8 cellular contexts compared by ENCODE assay signal in the genomic region with DNA sequence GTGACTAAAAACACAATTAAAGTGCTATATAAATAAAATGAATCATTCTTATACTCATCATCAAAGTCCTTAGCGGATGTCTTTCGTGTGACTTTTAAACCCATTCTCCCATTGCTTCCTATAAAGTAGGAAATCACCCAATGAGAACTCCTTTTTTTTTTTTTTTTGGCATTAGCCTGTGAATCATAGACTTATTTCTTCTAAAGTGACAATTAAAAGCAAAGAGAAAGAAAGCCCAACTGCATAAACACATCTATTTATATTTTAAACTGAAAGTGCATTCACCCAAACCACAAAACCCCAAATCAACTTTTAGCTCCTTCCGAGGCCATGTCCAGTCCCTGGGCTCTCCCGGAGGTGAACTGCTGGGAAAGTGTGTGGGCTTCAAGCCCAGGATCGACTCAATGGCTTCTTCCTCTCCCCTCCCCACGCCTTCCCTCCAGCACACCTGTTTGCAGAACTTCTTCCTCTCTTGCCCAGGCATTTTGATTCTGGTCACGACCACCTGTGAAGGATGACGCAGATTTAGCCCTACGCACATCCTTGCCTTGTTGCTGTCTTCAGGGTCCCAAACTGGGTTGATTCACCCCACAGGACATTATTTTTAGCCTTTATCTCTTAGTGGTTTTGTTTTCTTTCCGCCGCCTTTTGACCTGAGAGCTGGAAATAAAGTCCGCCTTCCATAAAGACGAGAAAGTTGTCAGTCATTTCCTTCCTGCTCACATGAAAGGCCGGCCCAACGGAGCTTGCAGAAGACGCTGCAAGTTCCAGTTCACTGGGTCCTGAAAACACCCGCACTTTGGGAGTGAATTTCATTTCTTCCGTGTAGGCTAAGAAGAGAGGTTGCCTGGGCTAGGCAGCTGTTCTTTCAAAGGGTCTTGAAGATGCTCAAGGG.
DNase-seq lines count a peak whose midpoint lies in the region; ATAC-seq, FAIRE-seq and TF ChIP-seq lines count a peak whose summit lies in the region.

No MANE protein-coding gene starts in this region.

- peaks cover 13% of the 10 kb centered on the region in 2 donors for H3K27me3 Mint-ChIP-seq in CD4-positive, alpha-beta memory T cell
- H3K27me3 Mint-ChIP-seq in astrocyte (ENCODE audit: low read depth, unreplicated experiment), result no peaks in the 10 kb centered on the region

- H2BK120ac ChIP-seq in mesendoderm (ENCODE audit: low read depth, low read length), result no peak overlapping the region

- H3K27ac Mint-ChIP-seq in CD4-positive, alpha-beta memory T cell, result peak overlapping the region in 5 of 7 donors; percentile 38 to 87 (median 67)
- H3K27ac Mint-ChIP-seq in astrocyte (ENCODE audit: unreplicated experiment), result no peak overlapping the region

- no peak overlapping the region for H3K23ac ChIP-seq in mesendoderm (ENCODE audit: low read length)

- peaks cover 0 to 2% (median 0%) of the 10 kb centered on the region in 8 donors for H3K9me3 Mint-ChIP-seq in CD4-positive, alpha-beta memory T cell
- no peaks in the 10 kb centered on the region for H3K9me3 Mint-ChIP-seq in astrocyte (ENCODE audit: unreplicated experiment)

- TF ChIP-seq CTCF in astrocyte (IDR thresholded peaks at IDR 0.05; ENCODE audit: insufficient read depth, low read depth, low read length), result no peak

- DNase-seq in CD4-positive, alpha-beta memory T cell, result peak; percentile 10 to 49 (median 29)
- DNase-seq in astrocyte (ENCODE audit: low read depth) (peak; percentile 39), HCEC 1CT (no peak), mesendoderm (no peak), NCI-H510A treated with DMSO at 0.1 percent for 48 hours (lab: John Stamatoyannopoulos, UW) (no peak)

- H3K56ac ChIP-seq in mesendoderm (ENCODE audit: low read length), result no peak overlapping the region

- no peak overlapping the region for H3K9ac ChIP-seq in astrocyte (ENCODE audit: low read length)
- H3K9ac ChIP-seq in subcutaneous abdominal adipose tissue (ENCODE audit: low read length in 5 of 5), result peak overlapping the region in 1 of 5 donors; percentile 51
- no peak overlapping the region for H3K9ac ChIP-seq in mesendoderm (ENCODE audit: low read length)

- peaks cover 6% of the 10 kb centered on the region for H3K4me1 ChIP-seq in CD4-positive, alpha-beta memory T cell (ENCODE audit: insufficient read depth, low read length)
- no peaks in the 10 kb centered on the region for H3K4me1 ChIP-seq in astrocyte (ENCODE audit: insufficient read depth, low read length)
- H3K4me1 ChIP-seq in subcutaneous abdominal adipose tissue (ENCODE audit: control insufficient read depth in 5 of 5, insufficient read depth in 5 of 5, low read length in 5 of 5), result peaks cover 0 to 17% (median 15%) of the 10 kb centered on the region in 5 donors
- H3K4me1 ChIP-seq in mesendoderm (ENCODE audit: control insufficient read depth, low read depth, low read length), result no peaks in the 10 kb centered on the region

- peak overlapping the region in 1 of 2 donors; percentile 2 for H3K4me3 ChIP-seq in CD4-positive, alpha-beta memory T cell (ENCODE audit: low read length in 2 of 2)
- H3K4me3 ChIP-seq in astrocyte (ENCODE audit: insufficient read depth, low read depth, low read length) (no peak overlapping the region), subcutaneous abdominal adipose tissue (ENCODE audit: low read depth in 1 of 5, low read length in 5 of 5) (peak overlapping the region in 4 of 5 donors; percentile 40 to 60 (median 54)), mesendoderm (ENCODE audit: low read length) (no peak overlapping the region)

- POLR2A ChIA-PET in CD4-positive, alpha-beta memory T cell (lab: Charles Lee; ENCODE audit: partially characterized antibody), result interaction anchor here (0.9 kb wide), 1 partner anchor 166 kb away, joined by 3 read pairs; the partner anchor contains the start of gene MAP2K6

- ATAC-seq in GM19372 (IDR thresholded peaks at IDR 0.05; ENCODE audit: low read depth, unreplicated experiment) (peak; percentile 70), HG03354 (IDR thresholded peaks at IDR 0.05; ENCODE audit: poor library complexity, severe bottlenecking, unreplicated experiment) (peak; percentile 89)

- H3K9me3 ChIP-seq in CD4-positive, alpha-beta memory T cell (ENCODE audit: control insufficient read depth in 1 of 2, low read length in 2 of 2), result no peaks in the 10 kb centered on the region
- H3K9me3 ChIP-seq in astrocyte (ENCODE audit: insufficient read depth, low read depth, low read length) (no peaks in the 10 kb centered on the region), subcutaneous abdominal adipose tissue (ENCODE audit: control insufficient read depth in 5 of 5, low read length in 5 of 5) (no peaks in the 10 kb centered on the region)

- no peaks in the 10 kb centered on the region for H3K36me3 ChIP-seq in CD4-positive, alpha-beta memory T cell (ENCODE audit: insufficient read depth, low read length)
- H3K36me3 ChIP-seq in astrocyte (ENCODE audit: insufficient read depth, low read length) (no peaks in the 10 kb centered on the region), subcutaneous abdominal adipose tissue (ENCODE audit: control insufficient read depth in 5 of 5, insufficient read depth in 5 of 5, low read length in 5 of 5) (no peaks in the 10 kb centered on the region), mesendoderm (ENCODE audit: control insufficient read depth, insufficient read depth, low read length) (no peaks in the 10 kb centered on the region)

- no peak overlapping the region for H3K27ac ChIP-seq in CD4-positive, alpha-beta memory T cell (ENCODE audit: low read depth, low read length)
- no peak overlapping the region for H3K27ac ChIP-seq in astrocyte (ENCODE audit: low read depth, low read length)
- peak overlapping the region; percentile 9 for H3K27ac ChIP-seq in subcutaneous abdominal adipose tissue (ENCODE audit: low read depth, low read length)
- H3K27ac ChIP-seq in mesendoderm (ENCODE audit: low read depth, low read length), result no peak overlapping the region

- H2AK5ac ChIP-seq in mesendoderm (ENCODE audit: low read length), result no peak overlapping the region

- H2BK5ac ChIP-seq in mesendoderm (ENCODE audit: low read length), result no peak overlapping the region

- no peak overlapping the region for H3K18ac ChIP-seq in mesendoderm (ENCODE audit: low read length)

- no peaks in the 10 kb centered on the region for H3K79me2 ChIP-seq in astrocyte (ENCODE audit: insufficient read depth, low read length)
- no peaks in the 10 kb centered on the region for H3K79me2 ChIP-seq in mesendoderm (ENCODE audit: control insufficient read depth, insufficient read depth, low read length)

- no peak for FAIRE-seq in astrocyte (lab: Jason Lieb, UNC)

- H3K36me3 Mint-ChIP-seq in CD4-positive, alpha-beta memory T cell, result no peaks in the 10 kb centered on the region
- H3K36me3 Mint-ChIP-seq in astrocyte (ENCODE audit: low read depth, unreplicated experiment), result no peaks in the 10 kb centered on the region

- CTCF ChIA-PET in CD4-positive, alpha-beta memory T cell (lab: Charles Lee; ENCODE audit: partially characterized antibody), result no interaction called here

- H3K4me2 ChIP-seq in astrocyte (ENCODE audit: low read length) (no peak overlapping the region), mesendoderm (ENCODE audit: low read length) (no peak overlapping the region)

- no peak overlapping the region for H4K5ac ChIP-seq in mesendoderm (ENCODE audit: low read length)

- no peaks in the 10 kb centered on the region for H3K79me1 ChIP-seq in mesendoderm (ENCODE audit: low read length)

- intact Hi-C loops in CD4-positive, alpha-beta memory T cell (cut with micrococcal nuclease), result no loop called here

- no peaks in the 10 kb centered on the region for H4K20me1 ChIP-seq in astrocyte (ENCODE audit: insufficient read depth, low read length)

- H3K4me3 Mint-ChIP-seq in CD4-positive, alpha-beta memory T cell, result peak overlapping the region; percentile 77 to 90 (median 84)
- H3K4me3 Mint-ChIP-seq in astrocyte (ENCODE audit: unreplicated experiment), result no peak overlapping the region

- no peak overlapping the region for H4K8ac ChIP-seq in mesendoderm (ENCODE audit: low read depth, low read length)

- no CpG with 5 or more reads among the region's 18 CpGs for WGBS in mesendoderm (ENCODE audit: extremely low coverage, insufficient coverage, low lambda C conversion rate)

- H3K27me3 ChIP-seq in CD4-positive, alpha-beta memory T cell (ENCODE audit: insufficient read depth, low read length), result peaks cover 10% of the 10 kb centered on the region
- H3K27me3 ChIP-seq in astrocyte (ENCODE audit: insufficient read depth, low read length), result no peaks in the 10 kb centered on the region
- no peaks in the 10 kb centered on the region for H3K27me3 ChIP-seq in subcutaneous abdominal adipose tissue (ENCODE audit: control insufficient read depth in 5 of 5, insufficient read depth in 4 of 5, low read length in 5 of 5)
- no peaks in the 10 kb centered on the region for H3K27me3 ChIP-seq in mesendoderm (ENCODE audit: insufficient read depth, low read length, poor library complexity)

- peaks cover 3 to 7% (median 5%) of the 10 kb centered on the region in 4 donors for H3K4me1 Mint-ChIP-seq in CD4-positive, alpha-beta memory T cell
- no peaks in the 10 kb centered on the region for H3K4me1 Mint-ChIP-seq in astrocyte (ENCODE audit: low read depth, unreplicated experiment)

- H3K4ac ChIP-seq in mesendoderm (ENCODE audit: low read depth, low read length), result no peak overlapping the region

- H2AFZ ChIP-seq in astrocyte (ENCODE audit: low read depth, low read length), result no peak overlapping the region

- no peak overlapping the region for H2BK15ac ChIP-seq in mesendoderm (replicated peaks; ENCODE audit: low read depth)

Comparison
In these comparisons a context has a peak if more than half of its experiments do, and no peak if none do; other contexts are left out.
1. DNase-seq: peak in CD4-positive, alpha-beta memory T cell (5 of 5) and astrocyte (single experiment); none in HCEC 1CT (single experiment), mesendoderm (single experiment) and NCI-H510A treated with DMSO at 0.1 percent for 48 hours (single experiment).
2. H3K4me3 ChIP-seq: peak in subcutaneous abdominal adipose tissue (4 of 5); none in astrocyte (single experiment) and mesendoderm (single experiment).